In the genomic region with DNA sequence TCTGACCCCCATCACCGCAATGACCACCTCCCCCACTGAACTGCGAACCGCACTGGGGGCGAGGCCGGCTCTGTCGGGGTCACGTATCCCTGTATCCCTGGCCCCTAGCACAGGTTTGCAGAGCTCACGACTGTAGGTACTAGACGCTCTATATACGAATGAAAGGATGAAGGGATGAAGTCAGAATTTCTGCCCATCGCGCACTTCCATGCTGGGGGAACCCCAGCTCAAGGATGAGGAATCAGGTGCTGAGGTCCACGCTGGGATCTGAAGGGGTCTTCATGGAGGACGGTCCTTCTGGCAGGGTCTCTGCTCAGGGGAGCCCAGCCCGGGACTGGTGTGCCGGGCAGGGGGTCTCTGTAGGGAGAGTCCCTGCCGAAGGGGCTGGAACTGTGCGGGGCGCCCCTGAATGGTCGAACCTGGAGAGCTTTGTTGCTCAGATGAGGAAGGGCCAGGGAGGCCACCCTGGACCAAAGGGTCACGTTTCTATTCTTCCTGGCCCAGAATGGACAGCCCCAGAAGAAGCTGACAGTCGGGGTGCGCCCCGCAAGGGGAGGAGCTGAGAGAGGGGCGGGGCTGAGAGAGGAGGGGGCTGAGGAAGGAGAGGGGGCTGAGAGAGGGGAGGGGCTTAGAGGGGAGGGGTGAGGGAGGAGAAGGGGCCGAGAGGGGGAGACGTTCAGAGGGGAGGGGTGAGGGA, we compare ENCODE assay signal across 11 cellular contexts. TPM values are rescaled to one million over a fixed set of nuclear protein-coding genes. Genes with fewer than 3 reads are reported as not detected.
A peak's percentile ranks its signal among the peaks of the same experiment; 100 is the strongest.
DNase-seq lines count a peak whose midpoint lies in the region; ATAC-seq, FAIRE-seq and TF ChIP-seq lines count a peak whose summit lies in the region.
"Had no signal": no experiment of that assay in that cellular context is flagged by ENCODE, and none has a peak within 500 bp of the region (broad histone marks: within the 10 kb centered on the region; RNA-seq: fewer than 3 reads in every experiment).

No MANE protein-coding gene starts in this region.

- intact Hi-C loops in Panc1 (cut with micrococcal nuclease; ENCODE audit: unreplicated experiment) = no loop called here

- H3K9me3 ChIP-seq in Panc1 (ENCODE audit: control insufficient read depth, insufficient read depth, low read depth, low read length) = no peaks in the 10 kb centered on the region
- H3K9me3 ChIP-seq: transverse colon had no signal

- no peak for FAIRE-seq in frontal cortex (lab: Jason Lieb, UNC)
- FAIRE-seq: islet of Langerhans had no signal

- CTCF ChIA-PET in Panc1 (lab: Charles Lee) = interaction anchor here (1.1 kb wide), 1 partner anchor 26 kb away, joined by 5 read pairs; no protein-coding TSS in a partner anchor

- peak overlapping the region; percentile 5 to 30; a peak in 3 of 4 replicates for H3K4me3 ChIP-seq in Panc1 (ENCODE audit: low read depth in 2 of 2, low read length in 2 of 2)
- H3K4me3 ChIP-seq in fibroblast of villous mesenchyme (ENCODE audit: low read depth, low read length) = peak overlapping the region; percentile 38

- POLR2A ChIA-PET in Panc1 (lab: Charles Lee) = no interaction called here

- DNase-seq in activated effector memory CD4-positive, alpha-beta T cell treated with anti-CD3 and anti-CD28 coated beads, Interleukin-2, amount 50 U/mL, for 16 hours = peak; percentile 66
- no peak for DNase-seq in activated effector memory CD4-positive, alpha-beta T cell treated with Interleukin-2 at 50 U/mL for 16 hours
- DNase-seq in Panc1 (ENCODE audit: low read depth, low spot score) = no peak
- DNase-seq in fibroblast of villous mesenchyme (ENCODE audit: low read depth) = no peak
- peak; percentile 35 for DNase-seq in stimulated activated CD8-positive, alpha-beta memory T cell treated with anti-CD3 and anti-CD28 coated beads, Interleukin-4, amount 100 ng/mL, for 48 hours
- DNase-seq in substantia nigra (lab: John Stamatoyannopoulos, UW) = no peak
- no peak for DNase-seq in frontal cortex (ENCODE audit: low spot score in 2 of 2)
- DNase-seq: NCI-H446 treated with DMSO at 0.1 percent for 48 hours had no signal

- ATAC-seq in Panc1 (no peak), HG02610 (IDR thresholded peaks at IDR 0.05; ENCODE audit: unreplicated experiment) (no peak)

- BruUV-seq in Panc1 (replicated peaks; lab: Mats Ljungman, UMichigan) = no TSS peak

- no peak for TF ChIP-seq CTCF in Panc1 (IDR thresholded peaks at IDR 0.05)
- no peak for TF ChIP-seq CTCF in fibroblast of villous mesenchyme (IDR thresholded peaks at IDR 0.05; ENCODE audit: insufficient read depth, low read depth, low read length)

- no peaks in the 10 kb centered on the region for H3K4me1 ChIP-seq in Panc1 (ENCODE audit: control insufficient read depth, insufficient read depth, low read length)

- in situ Hi-C loops in Panc1 (cut with HindIII; ENCODE audit: low pct_unique_long_range_greater_than_20kb, low sequenced_read_pairs) = no loop called here

- no peaks in the 10 kb centered on the region for H3K27me3 ChIP-seq in Panc1 (ENCODE audit: control insufficient read depth, insufficient read depth, low read length)

- H3K27ac ChIP-seq in Panc1 (ENCODE audit: low read length) (no peak overlapping the region), substantia nigra (ENCODE audit: low read depth, low read length, poor library complexity, severe bottlenecking) (no peak overlapping the region)
- H3K27ac ChIP-seq: transverse colon had no signal

- no peaks in the 10 kb centered on the region for H3K36me3 ChIP-seq in Panc1 (ENCODE audit: control insufficient read depth, insufficient read depth, low read length)
- H3K36me3 ChIP-seq: transverse colon had no signal

RNA-seq across cellular contexts. Expression of gene SEMA6B, which starts 37.9 kb away (rescaled TPM):
- total RNA-seq in Panc1 (2021; ENCODE audit: unreplicated experiment) = 5.7 TPM
- polyA plus RNA-seq in Panc1 (2012; ENCODE audit: insufficient read length) = 9.5 TPM
- total RNA-seq in fibroblast of villous mesenchyme = under 0.01 TPM in 2 replicates
- 33.0 TPM for total RNA-seq in frontal cortex

RNA-seq across cellular contexts. Expression of gene TNFAIP8L1, which starts 41.9 kb away (rescaled TPM):
- 4.8 TPM for total RNA-seq in Panc1 (2021; ENCODE audit: unreplicated experiment)
- 3.8 TPM for polyA plus RNA-seq in Panc1 (2012; ENCODE audit: insufficient read length)
- 4.2 and 4.3 TPM in 2 replicates for total RNA-seq in fibroblast of villous mesenchyme
- 4.5 TPM for total RNA-seq in frontal cortex

RNA-seq across cellular contexts. Expression of gene LRG1, which starts 57.6 kb away (rescaled TPM):
- 0.08 TPM for total RNA-seq in Panc1 (2021; ENCODE audit: unreplicated experiment)
- 0.11 TPM for polyA plus RNA-seq in Panc1 (2012; ENCODE audit: insufficient read length)
- total RNA-seq in fibroblast of villous mesenchyme = not detected in 2 replicates
- under 0.01 TPM for total RNA-seq in frontal cortex

Comparison
In these comparisons a context has a peak if more than half of its experiments do, and no peak if none do; other contexts are left out.
1. DNase-seq: peak in activated effector memory CD4-positive, alpha-beta T cell treated with anti-CD3 and anti-CD28 coated beads, Interleukin-2, amount 50 U/mL, for 16 hours (single experiment) and stimulated activated CD8-positive, alpha-beta memory T cell treated with anti-CD3 and anti-CD28 coated beads, Interleukin-4, amount 100 ng/mL, for 48 hours (single experiment); none in activated effector memory CD4-positive, alpha-beta T cell treated with Interleukin-2 at 50 U/mL for 16 hours (single experiment), Panc1 (single experiment), fibroblast of villous mesenchyme (single experiment), substantia nigra (0 of 49) and frontal cortex (0 of 2).